In the genomic region with DNA sequence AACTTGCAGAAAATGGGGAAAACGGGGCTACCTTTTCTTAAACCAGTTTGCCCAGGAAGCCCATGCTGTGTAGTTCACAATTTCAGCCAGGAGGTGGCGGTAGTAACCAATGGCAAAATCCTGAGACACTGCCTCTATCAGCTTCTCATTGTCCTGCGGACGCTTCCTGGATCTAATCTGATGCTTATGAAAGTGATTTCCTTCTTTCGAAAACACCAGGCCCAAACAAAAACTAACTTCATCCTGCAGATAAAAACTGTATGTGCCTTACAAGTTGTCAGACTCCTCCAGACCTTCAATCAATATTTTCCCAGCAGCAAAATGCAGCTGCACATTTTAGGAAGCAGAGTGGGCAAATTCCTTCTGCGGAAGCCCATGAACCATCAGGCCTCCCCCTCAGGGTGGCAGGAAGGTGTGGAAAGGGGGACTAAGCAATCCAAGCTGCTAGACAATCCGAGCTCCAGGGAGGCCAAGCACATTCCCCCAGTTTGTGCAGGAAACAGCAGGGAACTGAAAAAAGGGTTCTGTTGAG, we compare ENCODE assay signal across 8 cellular contexts.
DNase-seq lines count a peak whose midpoint lies in the region; FAIRE-seq and TF ChIP-seq lines count a peak whose summit lies in the region.

No MANE protein-coding gene starts in this region.

- peaks cover 4% of the 10 kb centered on the region for H3K4me1 ChIP-seq in testis

- no peaks in the 10 kb centered on the region for H3K36me3 ChIP-seq in KOPT-K1 (ENCODE audit: insufficient read depth, low read length)
- no peaks in the 10 kb centered on the region for H3K36me3 ChIP-seq in testis (ENCODE audit: low read depth, missing control alignments)

- peak overlapping the region; percentile 7 for H3K27ac ChIP-seq in KOPT-K1 (ENCODE audit: low read depth, low read length, poor library complexity, severe bottlenecking)
- H3K27ac ChIP-seq in testis = peak overlapping the region in 1 of 2 donors; percentile 26

- 9 to 12% methylated on average over 7 of the region's 7 CpGs for WGBS in testis, 2 donors

- no peak overlapping the region for H3K4me3 ChIP-seq in testis

- intact Hi-C loops in testis (cut with DNase I; ENCODE audit: low total_unique reads) = no loop called here

- FAIRE-seq in RCC 7860 (lab: Jason Lieb, UNC) = no peak

- no peaks in the 10 kb centered on the region for H3K9me3 ChIP-seq in KOPT-K1 (ENCODE audit: insufficient read depth, low read length, poor library complexity, severe bottlenecking)
- H3K9me3 ChIP-seq in testis = no peaks in the 10 kb centered on the region

- TF ChIP-seq CTCF in testis (IDR thresholded peaks at IDR 0.05) = peak; percentile 92 to 99 (median 97)

- no peak for TF ChIP-seq POLR2A in testis (IDR thresholded peaks at IDR 0.05)

- H3K27me3 ChIP-seq in testis = no peaks in the 10 kb centered on the region

- DNase-seq in NCI-H2107 treated with DMSO at 0.1 percent for 48 hours (lab: John Stamatoyannopoulos, UW; ENCODE audit: unreplicated experiment) (peak; percentile 18), NCI-H2107 (lab: John Stamatoyannopoulos, UW) (no peak), RCC 7860 (ENCODE audit: low spot score) (peak; percentile 21), activated T-helper 1 cell treated with Interleukin-2 at 50 U/mL for 16 hours (ENCODE audit: low read depth) (peak; percentile 59), fibroblast of the conjunctiva (ENCODE audit: low read depth) (peak; percentile 63), nucleus accumbens (lab: John Stamatoyannopoulos, UW) (peak in 48 of 56 donors; percentile 7 to 87 (median 50)), testis (peak; percentile 90)
